Comparison of ENCODE assay signal across 20 cellular contexts in genomic region chr1:235631816-235632215, GRCh38. TPM values are rescaled to one million over a fixed set of nuclear protein-coding genes. Genes with fewer than 3 reads are reported as not detected.
DNase-seq lines count a peak whose midpoint lies in the region; ATAC-seq and TF ChIP-seq lines count a peak whose summit lies in the region.
"Had no signal": no experiment of that assay in that cellular context is flagged by ENCODE, and none has a peak within 500 bp of the region (broad histone marks: within the 10 kb centered on the region; RNA-seq: fewer than 3 reads in every experiment).

No MANE protein-coding gene starts in this region.

- TF ChIP-seq CTCF in KMS-11 (conservative IDR thresholded peaks at IDR 0.05; ENCODE audit: low read depth, low read length) (no peak), VCaP (conservative IDR thresholded peaks at IDR 0.05) (no peak), smooth muscle cell (IDR thresholded peaks at IDR 0.05; ENCODE audit: borderline replicate concordance, insufficient read depth, poor library complexity, severe bottlenecking) (no peak)

- H3K27ac ChIP-seq in KMS-11 (no peak overlapping the region), VCaP (peak overlapping the region; percentile 64), smooth muscle cell (ENCODE audit: low read depth) (no peak overlapping the region)
- H3K27ac ChIP-seq: right atrium auricular region, transverse colon had no signal

- DNase-seq in smooth muscle cell (lab: John Stamatoyannopoulos, UW; ENCODE audit: unreplicated experiment) (no peak), GOT3 (lab: John Stamatoyannopoulos, UW) (no peak)
- DNase-seq in activated CD8-positive, alpha-beta memory T cell treated with anti-CD3 and anti-CD28 coated beads, Interleukin-2, amount 50 U/mL, for 4 hours: no peak
- no peak for DNase-seq in stimulated activated naive CD8-positive, alpha-beta T cell treated with anti-CD3 and anti-CD28 coated beads, Interleukin-15, Interleukin-2, amounts not matched to agents 100 U/mL and 50 U/mL, for 24 hours
- DNase-seq: AML-193; erythroblast; left colon; NCI-H1694; NCI-H774; nephron progenitor cell; SJCRH30; stimulated activated naive CD4-positive, alpha-beta T cell; transverse colon had no signal

- H3K4me2 ChIP-seq in KMS-11: peak overlapping the region; percentile 41
- H3K4me2 ChIP-seq in smooth muscle cell: peak overlapping the region; percentile 74

- H2AFZ ChIP-seq in KMS-11 (ENCODE audit: low read depth) (no peak overlapping the region), smooth muscle cell (ENCODE audit: low read depth) (no peak overlapping the region)

- H3K4me3 ChIP-seq in KMS-11 (IDR thresholded peaks at IDR 0.05; ENCODE audit: insufficient read depth, low read depth, low read length) (no peak overlapping the region), smooth muscle cell (no peak overlapping the region)
- H3K4me3 ChIP-seq: SJCRH30 had no signal

- H3K79me2 ChIP-seq in KMS-11 (ENCODE audit: insufficient read depth, low read depth) (no peaks in the 10 kb centered on the region), smooth muscle cell (ENCODE audit: low read depth) (no peaks in the 10 kb centered on the region)

- WGBS in smooth muscle cell (ENCODE audit: low lambda C conversion rate): 91% methylated on average over 7 of the region's 7 CpGs

- no peaks in the 10 kb centered on the region for H3K9me3 ChIP-seq in smooth muscle cell (replicated peaks; ENCODE audit: low read depth)
- H3K9me3 ChIP-seq: right atrium auricular region, SJCRH30, transverse colon had no signal

- H3K9ac ChIP-seq in KMS-11 (no peak overlapping the region), smooth muscle cell (ENCODE audit: low read depth) (no peak overlapping the region)

- H4K20me1 ChIP-seq in KMS-11 (ENCODE audit: insufficient read depth) (no peaks in the 10 kb centered on the region), smooth muscle cell (ENCODE audit: low read depth) (no peaks in the 10 kb centered on the region)

- no peaks in the 10 kb centered on the region for H3F3A ChIP-seq in smooth muscle cell (ENCODE audit: low read depth)

- H3K27me3 ChIP-seq in KMS-11 (ENCODE audit: insufficient read depth, low read depth) (no peaks in the 10 kb centered on the region), smooth muscle cell (ENCODE audit: low read depth) (no peaks in the 10 kb centered on the region)
- H3K27me3 ChIP-seq: right atrium auricular region, SJCRH30, transverse colon had no signal

- H3K4me1 ChIP-seq in KMS-11 (ENCODE audit: low read depth, poor library complexity, severe bottlenecking) (peaks cover 17% of the 10 kb centered on the region), smooth muscle cell (ENCODE audit: low read depth) (peaks cover 11% of the 10 kb centered on the region)
- H3K4me1 ChIP-seq: right atrium auricular region, SJCRH30 had no signal

- peak; percentile 23 for ATAC-seq in esophagus mucosa
- ATAC-seq in stimulated activated naive CD8-positive, alpha-beta T cell treated with anti-CD3 and anti-CD28 coated beads, Interleukin-15, Interleukin-2, amounts not matched to agents 100 U/mL and 50 U/mL, for 24 hours: no peak
- ATAC-seq: activated CD4-positive, CD25-positive, alpha-beta regulatory T cell treated with anti-CD3 and anti-CD28 coated beads, Interleukin-2, amount 50 U/mL, for 24 hours; left colon; PC-3 had no signal

- H3K36me3 ChIP-seq in KMS-11 (ENCODE audit: insufficient read depth) (no peaks in the 10 kb centered on the region), smooth muscle cell (ENCODE audit: low read depth) (no peaks in the 10 kb centered on the region)
- H3K36me3 ChIP-seq: right atrium auricular region, SJCRH30, transverse colon had no signal

RNA-seq across cellular contexts. Expression of gene GNG4, which starts 17.8 kb away (rescaled TPM):
- total RNA-seq in esophagus mucosa (7.2 TPM), smooth muscle cell (0.58 and 3.1 TPM in 2 replicates)
- polyA plus RNA-seq in smooth muscle cell: 2.6 and 2.7 TPM in 2 replicates
- total RNA-seq: bronchial epithelial cell, right atrium auricular region had no signal
